9 cellular contexts compared by ENCODE assay signal in genomic region chrX:47643926-47644325, GRCh38. TPM values are rescaled to one million over a fixed set of nuclear protein-coding genes. Genes with fewer than 3 reads are reported as not detected.
DNase-seq lines count a peak whose midpoint lies in the region; ATAC-seq, FAIRE-seq and TF ChIP-seq lines count a peak whose summit lies in the region.
"Had no signal": no experiment of that assay in that cellular context is flagged by ENCODE, and none has a peak within 500 bp of the region (broad histone marks: within the 10 kb centered on the region; RNA-seq: fewer than 3 reads in every experiment).

No MANE protein-coding gene starts in this region.

- H3K27me3 Mint-ChIP-seq in CD14-positive monocyte (ENCODE audit: low read depth in 3 of 3) (peaks cover 0 to 1% (median 0%) of the 10 kb centered on the region in 3 donors), Calu3 (ENCODE audit: unreplicated experiment) (no peaks in the 10 kb centered on the region)

- no peaks in the 10 kb centered on the region for H3K4me1 ChIP-seq in HepG2 (ENCODE audit: insufficient read depth, low read length)
- peaks cover 0 to 4% (median 0%) of the 10 kb centered on the region in 4 donors for H3K4me1 ChIP-seq in Peyer's patch

- H3K79me2 ChIP-seq in HepG2 (ENCODE audit: insufficient read depth, low read length), result no peaks in the 10 kb centered on the region

- CTCF ChIA-PET in HepG2 (lab: Yijun Ruan, JAX; ENCODE audit: low intra/inter-chr PET ratio, low total read pairs), result no interaction called here
- CTCF ChIA-PET in Calu3 (lab: Charles Lee), result no interaction called here

- DNase-seq in CD14-positive monocyte (ENCODE audit: low spot score) (no peak), KBM-7 (peak; percentile 86), cardiac fibroblast (ENCODE audit: low read depth in 2 of 2) (peak; percentile 59 to 68), HepG2 (ENCODE audit: low spot score) (no peak), Peyer's patch (no peak), Calu3 (no peak)
- DNase-seq in activated CD4-positive, alpha-beta T cell treated with anti-CD3 and anti-CD28 coated beads, Interleukin-2, amount 50 U/mL, for 48 hours, result no peak
- DNase-seq: activated T-cell treated with anti-CD3 and anti-CD28 coated beads, Interleukin-2, amount 50 U/mL, for 4 hours had no signal

- H4K20me1 ChIP-seq in HepG2 (ENCODE audit: insufficient read depth, low read length), result no peaks in the 10 kb centered on the region

- H3K4me2 ChIP-seq in HepG2 (ENCODE audit: low read depth, low read length), result no peak overlapping the region

- intact Hi-C loops in CD14-positive monocyte (cut with micrococcal nuclease) (loop anchor here (5.0 to 10.0 kb wide), 2 partner anchors 82 to 449 kb away; partner anchors contain the start of genes ARAF (in 1 of the 2) and UBA1 (in 1 of the 2)), HepG2 (cut with micrococcal nuclease; ENCODE audit: unreplicated experiment) (loop anchor here (5.0 kb wide), 1 partner anchor 102 kb away; no protein-coding TSS in a partner anchor), Calu3 (cut with micrococcal nuclease; ENCODE audit: unreplicated experiment) (no loop called here)

- no peak overlapping the region for H3K27ac ChIP-seq in HepG2 (ENCODE audit: extremely low read length, insufficient read depth, low read length)
- H3K27ac ChIP-seq in Peyer's patch, result no peak overlapping the region

- in situ Hi-C loops in KBM-7 (cut with MboI; ENCODE audit: low pct_unique_long_range_greater_than_20kb, low sequenced_read_pairs) (loop anchor here (10.0 kb wide), 1 partner anchor 79 kb away; the partner anchor contains the start of gene ARAF), HepG2 (cut with HindIII; ENCODE audit: extremely low pct_ligation_motif_present, low pct_unique_long_range_greater_than_20kb) (loop anchor here (5.0 kb wide), 1 partner anchor 82 kb away; the partner anchor contains the start of gene ARAF)

- H2AFZ ChIP-seq in HepG2 (ENCODE audit: low read length), result no peak overlapping the region

- no TSS peak for BruUV-seq in HepG2 (replicated peaks; lab: Mats Ljungman, UMichigan)
- BruUV-seq in Calu3 (replicated peaks; lab: Mats Ljungman, UMichigan), result no TSS peak

- peak; percentile 39 for TF ChIP-seq CTCF in CD14-positive monocyte (IDR thresholded peaks at IDR 0.05)
- TF ChIP-seq CTCF in cardiac fibroblast (IDR thresholded peaks at IDR 0.05; ENCODE audit: low read depth, low read length), result peak; percentile 49
- peak; percentile 38; the same call in 1 of the 2 replicates for TF ChIP-seq CTCF in HepG2 (CRISPR knock-in tag; IDR thresholded peaks at IDR 0.05)
- peak in 2 of 6 experiments; percentile 15 to 31 for TF ChIP-seq CTCF in Peyer's patch (IDR thresholded peaks at IDR 0.05)
- no peak for TF ChIP-seq CTCF in Calu3 (IDR thresholded peaks at IDR 0.05; ENCODE audit: unreplicated experiment)

- POLR2A ChIA-PET in HepG2 (lab: Yijun Ruan, JAX), result no interaction called here

- H3K4me1 Mint-ChIP-seq in CD14-positive monocyte (peaks cover 23% of the 10 kb centered on the region), Calu3 (ENCODE audit: low read depth, unreplicated experiment) (peaks cover 29% of the 10 kb centered on the region)

- ATAC-seq in HepG2, result peak; percentile 60; the same call in 2 of the 3 replicates
- ATAC-seq in HG03280 (IDR thresholded peaks at IDR 0.05; ENCODE audit: unreplicated experiment), result no peak

- H3K9me3 ChIP-seq in HepG2 (ENCODE audit: low read length), result no peaks in the 10 kb centered on the region
- H3K9me3 ChIP-seq in Peyer's patch, result no peaks in the 10 kb centered on the region

- no peak for TF ChIP-seq RAD21 in HepG2 (CRISPR knock-in tag; IDR thresholded peaks at IDR 0.05)

- TF ChIP-seq EP300 in HepG2 (IDR thresholded peaks at IDR 0.05; ENCODE audit: low read depth in 2 of 2, low read length in 2 of 2), result no peak
- TF ChIP-seq EP300 in HepG2 (CRISPR knock-in tag; IDR thresholded peaks at IDR 0.05; ENCODE audit: borderline replicate concordance), result no peak

- no peak overlapping the region for H3K9ac ChIP-seq in HepG2 (ENCODE audit: insufficient read depth, low read depth, low read length)

- H3K27ac Mint-ChIP-seq in CD14-positive monocyte (peak overlapping the region in 1 of 7 donors; percentile 30), Calu3 (ENCODE audit: unreplicated experiment) (no peak overlapping the region)

- H3K4me3 Mint-ChIP-seq in CD14-positive monocyte (no peak overlapping the region), Calu3 (ENCODE audit: low read depth, unreplicated experiment) (no peak overlapping the region)
- H3K4me3 Mint-ChIP-seq: activated T-cell treated with anti-CD3 and anti-CD28 coated beads, Interleukin-2, amount 50 U/mL, for 4 hours had no signal

- H3K4me3 ChIP-seq in cardiac fibroblast (replicated peaks in 1 of 2; ENCODE audit: low read depth in 2 of 2, low read length in 2 of 2), result no peak overlapping the region
- H3K4me3 ChIP-seq in HepG2 (replicated peaks in 1 of 3; ENCODE audit: insufficient read depth in 1 of 3, low read depth in 2 of 3, low read length in 3 of 3), result no peak overlapping the region
- H3K4me3 ChIP-seq in Peyer's patch, result no peak overlapping the region

- WGBS in HepG2 (ENCODE audit: low lambda C conversion rate), result 68% methylated on average over 2 of the region's 2 CpGs

- H3K27me3 ChIP-seq in HepG2 (ENCODE audit: control insufficient read depth in 1 of 2, insufficient read depth in 2 of 2, low read length in 2 of 2) (no peaks in the 10 kb centered on the region), Peyer's patch (no peaks in the 10 kb centered on the region)

- peak; percentile 61 for FAIRE-seq in HepG2 (lab: Jason Lieb, UNC)

- H3K36me3 Mint-ChIP-seq in CD14-positive monocyte, result peaks cover 35 to 42% of the 10 kb centered on the region in 2 donors
- peaks cover 35% of the 10 kb centered on the region for H3K36me3 Mint-ChIP-seq in Calu3 (ENCODE audit: insufficient read depth, unreplicated experiment)

- H3K36me3 ChIP-seq in HepG2 (replicated peaks in 1 of 2; ENCODE audit: control insufficient read depth in 1 of 2, insufficient read depth in 2 of 2, low read length in 2 of 2) (peaks cover 0 to 25% of the 10 kb centered on the region in 2 experiments; a peak in 3 of 5 replicates), Peyer's patch (peaks cover 0 to 24% (median 0%) of the 10 kb centered on the region in 3 donors)

- H3K9me3 Mint-ChIP-seq in CD14-positive monocyte (peaks cover 6 to 21% (median 10%) of the 10 kb centered on the region in 7 donors), Calu3 (ENCODE audit: low read depth, unreplicated experiment) (peaks cover 3% of the 10 kb centered on the region)
- H3K9me3 Mint-ChIP-seq: activated T-cell treated with anti-CD3 and anti-CD28 coated beads, Interleukin-2, amount 50 U/mL, for 4 hours had no signal

- no peak for TF ChIP-seq POLR2A in HepG2 (IDR thresholded peaks at IDR 0.05; ENCODE audit: insufficient read depth in 1 of 2, low read depth in 2 of 2, low read length in 2 of 2)
- TF ChIP-seq POLR2A in Peyer's patch (IDR thresholded peaks at IDR 0.05), result no peak

RNA-seq across cellular contexts. Expression of gene ELK1, which starts 6.4 kb away (rescaled TPM):
- polyA plus RNA-seq in CD14-positive monocyte (10 to 100 TPM in 1 of 2 donors, 1 to 10 TPM in 1; 9.5 to 10.7 TPM), HepG2 (2011; rRNA removed) (4.3 and 4.8 TPM in 2 replicates)
- total RNA-seq in HepG2 (2016; rRNA removed; fragmentation: Illumina TruSeq; extraction: Trizol) (6.9 and 7.2 TPM in 2 replicates), Peyer's patch (10 to 100 TPM; 14.9 to 18.2 (median 16.1) TPM), Calu3 (2022) (42.4 and 43.9 TPM in 2 replicates)
- 7.6 and 7.8 TPM in 2 replicates for total RNA-seq in HepG2 (2016; cell fraction: cytosol; rRNA removed; fragmentation: Illumina TruSeq; extraction: Trizol; ENCODE audit: low read depth)
- total RNA-seq in HepG2 (2016; cell fraction: insoluble cytoplasmic fraction; rRNA removed; fragmentation: Illumina TruSeq; extraction: Trizol), result 5.4 and 7.3 TPM in 2 replicates
- 21.8 and 23.5 TPM in 2 replicates for total RNA-seq in HepG2 (2016; cell fraction: membrane; rRNA removed; fragmentation: Illumina TruSeq; extraction: Trizol)
- 3.7 and 4.0 TPM in 2 replicates for total RNA-seq in HepG2 (2016; cell fraction: nucleus; rRNA removed; fragmentation: Illumina TruSeq; extraction: Trizol)
- 3.7 and 4.7 TPM in 2 replicates for polyA plus RNA-seq in HepG2 (2011; cell fraction: cytosol; rRNA removed)
- polyA plus RNA-seq in HepG2 (2011; cell fraction: nucleus; rRNA removed), result 10.4 and 13.0 TPM in 2 replicates
- 4.7 and 5.0 TPM in 2 replicates for polyA plus RNA-seq in HepG2 (2012)
- 14.9 and 16.4 TPM in 2 replicates for polyA plus RNA-seq in HepG2 (2016; cell fraction: cytosol; fragmentation: Illumina TruSeq; extraction: Trizol; ENCODE audit: low read depth)
- 7.4 and 10.5 TPM in 2 replicates for polyA plus RNA-seq in HepG2 (2016; cell fraction: insoluble cytoplasmic fraction; fragmentation: Illumina TruSeq; extraction: Trizol; ENCODE audit: low read depth)
- 27.8 and 31.6 TPM in 2 replicates for polyA plus RNA-seq in HepG2 (2016; cell fraction: membrane; fragmentation: Illumina TruSeq; extraction: Trizol; ENCODE audit: low read depth)
- 10.0 and 10.7 TPM in 2 replicates for polyA plus RNA-seq in HepG2 (2016; cell fraction: nucleus; fragmentation: Illumina TruSeq; extraction: Trizol; ENCODE audit: insufficient read depth, low read depth)
- 12.3 and 61.1 TPM in 2 replicates for polyA minus RNA-seq in HepG2 (2011; rRNA and poly(A)+ RNA removed; ENCODE audit: low replicate concordance)
- 3.3 and 3.5 TPM in 2 replicates for polyA minus RNA-seq in HepG2 (2011; cell fraction: cytosol; rRNA and poly(A)+ RNA removed)
- 5.0 and 6.2 TPM in 2 replicates for polyA minus RNA-seq in HepG2 (2011; cell fraction: nucleus; rRNA and poly(A)+ RNA removed)

RNA-seq across cellular contexts. Expression of gene CFP, which starts 14.2 kb away (rescaled TPM):
- polyA plus RNA-seq in CD14-positive monocyte, result 100 to 1,000 TPM; 461 to 491 TPM
- not detected in 2 replicates for total RNA-seq in HepG2 (2016; rRNA removed; fragmentation: Illumina TruSeq; extraction: Trizol)
- not detected in 2 replicates for total RNA-seq in HepG2 (2016; cell fraction: cytosol; rRNA removed; fragmentation: Illumina TruSeq; extraction: Trizol; ENCODE audit: low read depth)
- total RNA-seq in HepG2 (2016; cell fraction: insoluble cytoplasmic fraction; rRNA removed; fragmentation: Illumina TruSeq; extraction: Trizol), result not detected in 2 replicates
- not detected in 2 replicates for total RNA-seq in HepG2 (2016; cell fraction: membrane; rRNA removed; fragmentation: Illumina TruSeq; extraction: Trizol)
- total RNA-seq in HepG2 (2016; cell fraction: nucleus; rRNA removed; fragmentation: Illumina TruSeq; extraction: Trizol), result 0.31 TPM in 1 of 2 replicates, not detected in the other
- 0.01 TPM in 1 of 2 replicates, not detected in the other for polyA plus RNA-seq in HepG2 (2011; rRNA removed)
- polyA plus RNA-seq in HepG2 (2011; cell fraction: cytosol; rRNA removed), result not detected in 2 replicates
- 0.03 and 0.11 TPM in 2 replicates for polyA plus RNA-seq in HepG2 (2011; cell fraction: nucleus; rRNA removed)
- polyA plus RNA-seq in HepG2 (2012), result 0.09 TPM in 1 of 2 replicates, not detected in the other
- not detected in 2 replicates for polyA plus RNA-seq in HepG2 (2016; cell fraction: cytosol; fragmentation: Illumina TruSeq; extraction: Trizol; ENCODE audit: low read depth)
- not detected in 2 replicates for polyA plus RNA-seq in HepG2 (2016; cell fraction: insoluble cytoplasmic fraction; fragmentation: Illumina TruSeq; extraction: Trizol; ENCODE audit: low read depth)
- polyA plus RNA-seq in HepG2 (2016; cell fraction: membrane; fragmentation: Illumina TruSeq; extraction: Trizol; ENCODE audit: low read depth), result not detected in 2 replicates
- not detected in 2 replicates for polyA plus RNA-seq in HepG2 (2016; cell fraction: nucleus; fragmentation: Illumina TruSeq; extraction: Trizol; ENCODE audit: insufficient read depth, low read depth)
- 0.34 and 0.77 TPM in 2 replicates for polyA minus RNA-seq in HepG2 (2011; rRNA and poly(A)+ RNA removed; ENCODE audit: low replicate concordance)
- polyA minus RNA-seq in HepG2 (2011; cell fraction: cytosol; rRNA and poly(A)+ RNA removed), result not detected in 2 replicates
- 0.13 TPM in 1 of 2 replicates, not detected in the other for polyA minus RNA-seq in HepG2 (2011; cell fraction: nucleus; rRNA and poly(A)+ RNA removed)
- 1 to 10 TPM; 1.1 to 7.4 (median 4.4) TPM for total RNA-seq in Peyer's patch
- total RNA-seq in Calu3 (2022), result 1.2 and 1.4 TPM in 2 replicates

RNA-seq across cellular contexts. Expression of gene UXT, which starts 15.1 kb away (rescaled TPM):
- polyA plus RNA-seq in CD14-positive monocyte, result 100 to 1,000 TPM; 174 to 213 TPM
- 107 and 130 TPM in 2 replicates for total RNA-seq in HepG2 (2016; rRNA removed; fragmentation: Illumina TruSeq; extraction: Trizol)
- total RNA-seq in HepG2 (2016; cell fraction: cytosol; rRNA removed; fragmentation: Illumina TruSeq; extraction: Trizol; ENCODE audit: low read depth), result 90.1 and 92.2 TPM in 2 replicates
- total RNA-seq in HepG2 (2016; cell fraction: insoluble cytoplasmic fraction; rRNA removed; fragmentation: Illumina TruSeq; extraction: Trizol), result 103 and 134 TPM in 2 replicates
- total RNA-seq in HepG2 (2016; cell fraction: membrane; rRNA removed; fragmentation: Illumina TruSeq; extraction: Trizol), result 117 and 127 TPM in 2 replicates
- 43.4 and 44.5 TPM in 2 replicates for total RNA-seq in HepG2 (2016; cell fraction: nucleus; rRNA removed; fragmentation: Illumina TruSeq; extraction: Trizol)
- 104 and 123 TPM in 2 replicates for polyA plus RNA-seq in HepG2 (2011; rRNA removed)
- 117 and 118 TPM in 2 replicates for polyA plus RNA-seq in HepG2 (2011; cell fraction: cytosol; rRNA removed)
- polyA plus RNA-seq in HepG2 (2011; cell fraction: nucleus; rRNA removed), result 39.3 and 43.2 TPM in 2 replicates
- polyA plus RNA-seq in HepG2 (2012), result 76.7 and 90.0 TPM in 2 replicates
- polyA plus RNA-seq in HepG2 (2016; cell fraction: cytosol; fragmentation: Illumina TruSeq; extraction: Trizol; ENCODE audit: low read depth), result 96.2 and 97.9 TPM in 2 replicates
- polyA plus RNA-seq in HepG2 (2016; cell fraction: insoluble cytoplasmic fraction; fragmentation: Illumina TruSeq; extraction: Trizol; ENCODE audit: low read depth), result 123 and 126 TPM in 2 replicates
- polyA plus RNA-seq in HepG2 (2016; cell fraction: membrane; fragmentation: Illumina TruSeq; extraction: Trizol; ENCODE audit: low read depth), result 96.8 and 107 TPM in 2 replicates
- 58.7 and 62.0 TPM in 2 replicates for polyA plus RNA-seq in HepG2 (2016; cell fraction: nucleus; fragmentation: Illumina TruSeq; extraction: Trizol; ENCODE audit: insufficient read depth, low read depth)
- polyA minus RNA-seq in HepG2 (2011; rRNA and poly(A)+ RNA removed; ENCODE audit: low replicate concordance), result 29.9 and 124 TPM in 2 replicates
- polyA minus RNA-seq in HepG2 (2011; cell fraction: cytosol; rRNA and poly(A)+ RNA removed), result 22.0 and 22.2 TPM in 2 replicates
- 46.2 and 52.3 TPM in 2 replicates for polyA minus RNA-seq in HepG2 (2011; cell fraction: nucleus; rRNA and poly(A)+ RNA removed)
- total RNA-seq in Peyer's patch, result 100 to 1,000 TPM in 1 of 4 donors, 10 to 100 TPM in 3; 40.5 to 148 (median 77.5) TPM
- 112 and 116 TPM in 2 replicates for total RNA-seq in Calu3 (2022)

RNA-seq across cellular contexts. Expression of gene SYN1, which starts 24.3 kb away (rescaled TPM):
- polyA plus RNA-seq in CD14-positive monocyte (under 1 TPM; 0.11 to 0.29 TPM), HepG2 (2011; rRNA removed) (not detected in 2 replicates)
- total RNA-seq in HepG2 (2016; rRNA removed; fragmentation: Illumina TruSeq; extraction: Trizol) (not detected in 2 replicates), Peyer's patch (under 1 TPM in 1 of 4 donors, not detected in 3; 0.67 TPM), Calu3 (2022) (0.21 TPM in 1 of 2 replicates, not detected in the other)
- not detected in 2 replicates for total RNA-seq in HepG2 (2016; cell fraction: cytosol; rRNA removed; fragmentation: Illumina TruSeq; extraction: Trizol; ENCODE audit: low read depth)
- total RNA-seq in HepG2 (2016; cell fraction: insoluble cytoplasmic fraction; rRNA removed; fragmentation: Illumina TruSeq; extraction: Trizol), result not detected in 2 replicates
- total RNA-seq in HepG2 (2016; cell fraction: membrane; rRNA removed; fragmentation: Illumina TruSeq; extraction: Trizol), result not detected in 2 replicates
- total RNA-seq in HepG2 (2016; cell fraction: nucleus; rRNA removed; fragmentation: Illumina TruSeq; extraction: Trizol), result not detected in 2 replicates
- polyA plus RNA-seq in HepG2 (2011; cell fraction: cytosol; rRNA removed), result not detected in 2 replicates
- not detected in 2 replicates for polyA plus RNA-seq in HepG2 (2011; cell fraction: nucleus; rRNA removed)
- not detected in 2 replicates for polyA plus RNA-seq in HepG2 (2012)
- polyA plus RNA-seq in HepG2 (2016; cell fraction: cytosol; fragmentation: Illumina TruSeq; extraction: Trizol; ENCODE audit: low read depth), result 0.03 and 0.14 TPM in 2 replicates
- not detected in 2 replicates for polyA plus RNA-seq in HepG2 (2016; cell fraction: insoluble cytoplasmic fraction; fragmentation: Illumina TruSeq; extraction: Trizol; ENCODE audit: low read depth)
- polyA plus RNA-seq in HepG2 (2016; cell fraction: membrane; fragmentation: Illumina TruSeq; extraction: Trizol; ENCODE audit: low read depth), result 0.08 and 0.29 TPM in 2 replicates
- polyA plus RNA-seq in HepG2 (2016; cell fraction: nucleus; fragmentation: Illumina TruSeq; extraction: Trizol; ENCODE audit: insufficient read depth, low read depth), result not detected in 2 replicates
- polyA minus RNA-seq in HepG2 (2011; rRNA and poly(A)+ RNA removed; ENCODE audit: low replicate concordance), result 0.07 TPM in 1 of 2 replicates, not detected in the other
- polyA minus RNA-seq in HepG2 (2011; cell fraction: cytosol; rRNA and poly(A)+ RNA removed), result not detected in 2 replicates
- polyA minus RNA-seq in HepG2 (2011; cell fraction: nucleus; rRNA and poly(A)+ RNA removed), result not detected in 2 replicates

Comparison
In these comparisons a context has a peak if more than half of its experiments do, and no peak if none do; other contexts are left out.
1. DNase-seq: peak in KBM-7 (single experiment) and cardiac fibroblast (2 of 2); none in CD14-positive monocyte (single experiment), HepG2 (single experiment), activated CD4-positive, alpha-beta T cell treated with anti-CD3 and anti-CD28 coated beads, Interleukin-2, amount 50 U/mL, for 48 hours (0 of 2), Peyer's patch (0 of 3) and Calu3 (single experiment).